ENCODE assay signal across 27 cellular contexts in the genomic region with DNA sequence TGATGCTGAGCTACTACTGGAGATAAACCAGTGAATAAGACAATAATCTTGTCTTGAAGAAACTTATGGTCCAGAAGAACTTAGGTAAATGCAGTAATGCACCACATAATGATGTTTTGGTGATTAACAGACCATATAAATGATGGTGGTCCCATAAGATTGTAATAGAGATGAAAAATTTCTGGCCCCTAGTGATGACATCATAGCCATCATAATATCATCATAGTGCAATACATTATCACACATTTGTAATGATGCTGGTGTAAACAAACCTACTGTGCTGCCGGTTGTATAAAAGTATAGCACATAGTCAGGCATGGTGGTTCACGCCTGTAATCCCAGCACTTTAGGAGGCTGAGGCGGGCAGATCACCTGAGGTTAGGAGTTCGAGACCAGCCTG.
"Had no signal": no experiment of that assay in that cellular context is flagged by ENCODE, and none has a peak within 500 bp of the region (broad histone marks: within the 10 kb centered on the region; RNA-seq: fewer than 3 reads in every experiment).

No MANE protein-coding gene starts in this region.

- H3K9me3 ChIP-seq: stomach, suprapubic skin, testis, thoracic aorta, thyroid gland, tibial artery, tibial nerve, transverse colon, upper lobe of left lung, upper lobe of right lung, uterus, vagina had no signal

- H3K27me3 ChIP-seq: stomach, suprapubic skin, testis, thyroid gland, tibial artery, tibial nerve, transverse colon, upper lobe of left lung, upper lobe of right lung, uterus, vagina had no signal

- H3K27ac ChIP-seq: stomach, suprapubic skin, testis, thoracic aorta, thyroid gland, tibial artery, tibial nerve, transverse colon, upper lobe of left lung, upper lobe of right lung, uterus, vagina had no signal

- H3K4me1 ChIP-seq: stomach, suprapubic skin, testis, thyroid gland, tibial artery, tibial nerve, transverse colon, upper lobe of left lung, upper lobe of right lung, uterus, vagina had no signal

- H3K36me3 ChIP-seq: stomach, suprapubic skin, thoracic aorta, thyroid gland, tibial artery, tibial nerve, transverse colon, upper lobe of left lung, upper lobe of right lung, uterus, vagina had no signal

- ATAC-seq: stimulated activated effector memory CD8-positive, alpha-beta T cell treated with anti-CD3 and anti-CD28 coated beads, Interleukin-12 subunit alpha, Interleukin-12 subunit beta, amount 100 ng/mL, for 72 hours; stimulated activated memory B cell treated with anti-CD40 and anti-IgM and Interleukin-4, amounts not matched to agents 10 μg/mL and 1 μg/mL and 100 μg/mL, for 72 hours; stimulated activated naive B cell treated with anti-CD40 and anti-IgM and Interleukin-4, amounts not matched to agents 10 μg/mL and 1 μg/mL and 100 μg/mL, for 72 hours; stimulated activated naive CD8-positive, alpha-beta T cell treated with anti-CD3 and anti-CD28 coated beads, Interleukin-15, amount 100 ng/mL, for 72 hours; stimulated activated naive CD8-positive, alpha-beta T cell treated with anti-CD3 and anti-CD28 coated beads, Interleukin-15, Interleukin-2, amounts not matched to agents 100 U/mL and 50 U/mL, for 24 hours; upper lobe of right lung had no signal

- H3K4me3 ChIP-seq: stomach, suprapubic skin, testis, thoracic aorta, thyroid gland, tibial artery, tibial nerve, transverse colon, upper lobe of left lung, upper lobe of right lung, uterus, vagina had no signal

- DNase-seq: stimulated activated CD4-positive, alpha-beta T cell treated with anti-CD3 and anti-CD28 coated beads, Interleukin-2, amount 100 ng/mL, for 48 hours; stimulated activated CD4-positive, alpha-beta T cell treated with anti-CD3 and anti-CD28 coated beads, Interleukin-4, amount 100 ng/mL, for 1 hour; stimulated activated CD4-positive, alpha-beta T cell treated with anti-CD3 and anti-CD28 coated beads, Interleukin-4, amount 100 ng/mL, for 24 hours; stimulated activated CD4-positive, alpha-beta T cell treated with anti-CD3 and anti-CD28 coated beads, Interleukin-4, amount 100 ng/mL, for 4 hours; stimulated activated CD8-positive, alpha-beta memory T cell treated with anti-CD3 and anti-CD28 coated beads, Interleukin-4, amount 100 ng/mL, for 48 hours; stimulated activated naive B cell treated with anti-CD40 and anti-IgM and Interleukin-4, amounts not matched to agents 10 μg/mL and 1 μg/mL and 100 μg/mL, for 72 hours; stimulated activated naive CD4-positive, alpha-beta T cell; stimulated activated naive CD4-positive, alpha-beta T cell treated with Interleukin-2 at 50 U/mL for 16 hours; stimulated activated naive CD8-positive, alpha-beta T cell treated with anti-CD3 and anti-CD28 coated beads, Interleukin-15, amount 100 ng/mL, for 72 hours; stimulated activated naive CD8-positive, alpha-beta T cell treated with anti-CD3 and anti-CD28 coated beads, Interleukin-15, Interleukin-2, amounts not matched to agents 100 U/mL and 50 U/mL, for 24 hours; stomach; substantia nigra; testis; thyroid gland; tibial artery; transverse colon; trophoblast cell; upper lobe of left lung; upper lobe of right lung; uterus had no signal

- FAIRE-seq: urothelium cell line had no signal
